ENCODE assay signal across 9 cellular contexts in genomic region chr1:7902478-7903084, GRCh38. TPM values are rescaled to one million over a fixed set of nuclear protein-coding genes. Genes with fewer than 3 reads are reported as not detected.
DNase-seq lines count a peak whose midpoint lies in the region; ATAC-seq and FAIRE-seq lines count a peak whose summit lies in the region.
"Had no signal": no experiment of that assay in that cellular context is flagged by ENCODE, and none has a peak within 500 bp of the region (broad histone marks: within the 10 kb centered on the region; RNA-seq: fewer than 3 reads in every experiment).

No MANE protein-coding gene starts in this region.

- no peaks in the 10 kb centered on the region for H3K9me3 Mint-ChIP-seq in activated naive CD8-positive, alpha-beta T cell (ENCODE audit: low read depth)

- peak; percentile 88 for ATAC-seq in Right ventricle myocardium inferior
- ATAC-seq in HG02973 (IDR thresholded peaks at IDR 0.05; ENCODE audit: unreplicated experiment): no peak

- H3K27ac Mint-ChIP-seq in activated naive CD8-positive, alpha-beta T cell: no peak overlapping the region

- H3K27me3 Mint-ChIP-seq in activated naive CD8-positive, alpha-beta T cell: no peaks in the 10 kb centered on the region

- no peaks in the 10 kb centered on the region for H3K36me3 Mint-ChIP-seq in activated naive CD8-positive, alpha-beta T cell

- H3K4me1 Mint-ChIP-seq in activated naive CD8-positive, alpha-beta T cell (ENCODE audit: low read depth): peaks cover 19% of the 10 kb centered on the region

- intact Hi-C loops in Right ventricle myocardium inferior (cut with DNase I) (loop anchor here (5.0 kb wide), 1 partner anchor 235 kb away; no protein-coding TSS in a partner anchor), posterior vena cava (cut with DNase I) (loop anchor here in 1 of 2 donors (10.0 kb wide), 1 partner anchor 98 kb away; no protein-coding TSS in a partner anchor)

- H3K4me3 Mint-ChIP-seq in activated naive CD8-positive, alpha-beta T cell: peak overlapping the region; percentile 27

- peak; percentile 95 for DNase-seq in ELF-1 (ENCODE audit: low read depth, low spot score)
- DNase-seq in NCI-H1105 (lab: John Stamatoyannopoulos, UW): peak; percentile 73
- DNase-seq in SKM-1 (lab: John Stamatoyannopoulos, UW; ENCODE audit: unreplicated experiment): peak; percentile 76
- DNase-seq in Right ventricle myocardium inferior (ENCODE audit: missing footprints): peak; percentile 72
- peak; percentile 87 for DNase-seq in posterior vena cava (ENCODE audit: low spot score)
- DNase-seq in urothelium cell line (ENCODE audit: low spot score): peak; percentile 72

- no peak for FAIRE-seq in urothelium cell line (lab: Jason Lieb, UNC)
- FAIRE-seq: endometrium had no signal

RNA-seq across cellular contexts. Expression of gene TNFRSF9, which starts 38.1 kb away (rescaled TPM):
- total RNA-seq in Right ventricle myocardium inferior (not detected), posterior vena cava (under 1 TPM in 1 of 2 donors, not detected in 1; 0.19 TPM)

RNA-seq across cellular contexts. Expression of gene UTS2, which starts 49.7 kb away (rescaled TPM):
- total RNA-seq in Right ventricle myocardium inferior: not detected
- total RNA-seq in posterior vena cava: 1 to 10 TPM in 1 of 2 donors, not detected in 1; 1.3 TPM

RNA-seq across cellular contexts. Expression of gene PARK7, which starts 58.9 kb away (rescaled TPM):
- total RNA-seq in Right ventricle myocardium inferior (372 TPM), posterior vena cava (100 to 1,000 TPM; 192 to 209 TPM)
